8 cellular contexts compared by ENCODE assay signal in the genomic region with DNA sequence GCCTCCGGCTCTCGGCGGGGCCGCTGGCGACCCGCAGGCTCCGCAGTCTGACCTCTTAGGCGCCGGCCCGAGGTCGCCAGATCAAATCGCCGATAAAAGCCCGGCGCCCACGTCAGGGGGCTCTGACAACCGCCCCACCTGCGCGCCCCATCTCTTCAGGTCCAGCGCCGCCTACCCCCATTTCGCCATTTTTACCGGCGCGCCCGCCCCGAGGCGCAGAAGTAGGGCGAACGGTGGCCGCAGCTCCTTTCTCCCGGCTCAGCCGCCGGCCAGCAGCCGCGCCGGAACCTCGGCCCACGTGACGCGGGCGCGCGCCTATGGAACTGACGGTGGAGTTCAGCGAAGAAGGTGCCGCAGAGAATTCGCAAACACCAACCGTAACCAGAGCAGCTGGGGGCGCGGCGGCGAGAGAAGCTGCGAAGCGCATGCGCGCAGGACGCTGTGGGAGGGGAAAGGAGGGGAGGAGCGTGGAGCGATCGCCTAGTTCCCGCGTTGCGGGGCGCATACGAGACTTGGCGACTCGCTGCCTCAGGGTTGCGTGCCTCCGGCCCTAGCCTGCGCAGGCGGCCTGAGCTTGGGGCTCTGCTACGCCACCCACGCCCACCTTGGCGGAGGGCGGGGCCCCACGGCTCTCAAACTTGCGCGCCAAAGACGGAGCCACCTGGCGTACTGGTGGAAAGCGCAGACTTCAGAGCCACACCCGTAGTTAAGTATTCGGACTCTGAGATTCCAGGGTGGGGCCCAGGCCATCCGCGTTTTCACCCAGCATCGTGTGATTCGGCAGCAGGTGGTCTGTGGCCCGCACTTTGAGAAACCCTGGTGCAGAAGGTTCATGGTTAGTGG. TPM values are rescaled to one million over a fixed set of nuclear protein-coding genes. Genes with fewer than 3 reads are reported as not detected.
DNase-seq lines count a peak whose midpoint lies in the region; ATAC-seq, FAIRE-seq and TF ChIP-seq lines count a peak whose summit lies in the region.

TRIM37 (minus strand) TSS at position 418 of the 843 bp plus-strand sequence. CDS start 419 bp downstream, outside the sequence.

- intact Hi-C loops in Right ventricle myocardium inferior (cut with DNase I) = loop anchor here (10.0 kb wide), 2 partner anchors 48 to 592 kb away; partner anchors contain the start of genes MTMR4, PRR11 and SKA2
- intact Hi-C loops in pancreas (cut with DNase I) = no loop called here
- intact Hi-C loops in tibial artery (cut with DNase I; ENCODE audit: low total_unique reads) = loop anchor here (2.0 to 5.0 kb wide), 2 partner anchors 48 to 1024 kb away; partner anchors contain the start of genes DYNLL2, PRR11 and SKA2

- WGBS in pancreas, 2 donors = 0 to 1% methylated on average over 89 of the region's 89 CpGs

- H3K36me3 ChIP-seq in pancreas (no peaks in the 10 kb centered on the region), tibial artery (peaks cover 0 to 8% (median 0%) of the 10 kb centered on the region in 3 donors)

- H3K27ac ChIP-seq in pancreas (peak within 1 kb of the TSS; percentile 74 to 91 (median 86)), tibial artery (peak within 1 kb of the TSS; percentile 93 to 94)

- ATAC-seq in HG02759 (IDR thresholded peaks at IDR 0.05; ENCODE audit: unreplicated experiment) = peak; percentile 95
- peak; percentile 99 for ATAC-seq in Right ventricle myocardium inferior
- peak; percentile 97 to 99 (median 98) for ATAC-seq in pancreas

- no peaks in the 10 kb centered on the region for H3K27me3 ChIP-seq in pancreas
- H3K27me3 ChIP-seq in tibial artery = no peaks in the 10 kb centered on the region

- TF ChIP-seq CTCF in GM12872 (IDR thresholded peaks at IDR 0.05; ENCODE audit: insufficient read depth, low read depth, low read length) = 0 out of 3 replicates have a peak, but pooled peaks have one; percentile 14
- no peak for TF ChIP-seq CTCF in pancreas (IDR thresholded peaks at IDR 0.05)
- peak in 1 of 2 experiments; percentile 9 for TF ChIP-seq CTCF in tibial artery (IDR thresholded peaks at IDR 0.05)

- H3K4me3 ChIP-seq in pancreas (peak within 1 kb of the TSS; percentile 71 to 96 (median 84)), tibial artery (peak within 1 kb of the TSS; percentile 74 to 90)

- H3K4me1 ChIP-seq in pancreas = peaks cover 3 to 15% (median 13%) of the 10 kb centered on the region in 3 donors
- peaks cover 0 to 38% (median 22%) of the 10 kb centered on the region in 4 donors for H3K4me1 ChIP-seq in tibial artery

- no peak for FAIRE-seq in pancreas (lab: Jason Lieb, UNC)

- H3K9me3 ChIP-seq in pancreas = no peaks in the 10 kb centered on the region
- no peaks in the 10 kb centered on the region for H3K9me3 ChIP-seq in tibial artery

- DNase-seq in NCI-H1417 (lab: John Stamatoyannopoulos, UW) = peak; percentile 98 to 99 (median 99)
- peak; percentile 93 to 97 for DNase-seq in SW 1271 (lab: John Stamatoyannopoulos, UW)
- DNase-seq in activated naive CD8-positive, alpha-beta T cell treated with anti-CD3 and anti-CD28 coated beads, Interleukin-2, amount 50 U/mL, for 16 hours (ENCODE audit: low read depth, low spot score) = peak; percentile 96
- peak; percentile 99 for DNase-seq in Right ventricle myocardium inferior (ENCODE audit: missing footprints)
- DNase-seq in pancreas = peak; percentile 98 to 100 (median 99)
- peak; percentile 93 to 98 for DNase-seq in tibial artery

RNA-seq across cellular contexts. Expression of gene TRIM37, which starts in this region (rescaled TPM):
- total RNA-seq in Right ventricle myocardium inferior = 20.2 TPM
- total RNA-seq in pancreas = 10 to 100 TPM in 2 of 6 donors, 1 to 10 TPM in 4; 4.2 to 11.6 (median 6.6) TPM
- 1 to 10 TPM; 3.9 to 7.8 TPM for polyA plus RNA-seq in pancreas

Comparison
In these comparisons a context has a peak if more than half of its experiments do, and no peak if none do; other contexts are left out.
1. Peak in every context shown above with its lines: DNase-seq, ATAC-seq, H3K4me3 ChIP-seq and H3K27ac ChIP-seq.
2. intact Hi-C loops: an anchor here in Right ventricle myocardium inferior (10.0 kb wide) and tibial artery (2.0 to 5.0 kb wide); none called in pancreas.